In the genomic region with DNA sequence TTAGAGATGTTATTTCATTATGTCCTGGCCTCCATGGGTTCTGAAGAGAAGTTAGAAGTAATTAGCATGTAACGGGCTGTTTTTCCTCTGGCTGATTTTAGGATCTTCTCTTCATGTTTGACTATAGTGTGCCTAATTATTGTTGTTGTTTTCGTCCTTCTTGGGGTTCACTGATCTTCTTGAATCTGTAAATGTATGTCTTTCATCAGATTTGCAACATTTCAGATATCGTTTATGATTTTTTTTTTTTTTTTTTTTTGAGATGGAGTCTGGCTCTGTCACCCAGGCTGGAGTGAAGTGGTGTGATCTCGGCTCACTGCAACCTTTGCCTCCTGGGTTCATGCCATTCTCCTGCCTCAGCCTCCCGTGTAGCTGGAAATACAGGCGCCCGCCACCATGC, we compare ENCODE assay signal across 19 cellular contexts.
"Had no signal": no experiment of that assay in that cellular context is flagged by ENCODE, and none has a peak within 500 bp of the region (broad histone marks: within the 10 kb centered on the region; RNA-seq: fewer than 3 reads in every experiment).

No MANE protein-coding gene starts in this region.

- ATAC-seq: T-cell had no signal

- H3K27ac ChIP-seq: HL-60, Peyer's patch had no signal

- H3K9me2 ChIP-seq: SK-N-SH had no signal

- H3K4me1 ChIP-seq: Peyer's patch had no signal

- H3K36me3 ChIP-seq: MG63, Peyer's patch had no signal

- H3K9ac ChIP-seq: SK-N-SH had no signal

- H3K4me2 ChIP-seq: SK-N-SH had no signal

- H3K4me3 ChIP-seq: MG63, Peyer's patch had no signal

- DNase-seq: KBM-7, MG63, NCI-H1092, NCI-H1105 treated with DMSO at 0.1 percent for 48 hours, NCI-H1417 treated with DMSO at 0.1 percent for 48 hours, NCI-H146, NCI-H1694 treated with DMSO at 0.1 percent for 48 hours, NCI-H1930, NCI-H2081, NCI-H2107, NCI-H2227 treated with DMSO at 0.1 percent for 48 hours, NCI-H524, NCI-H526 treated with DMSO at 0.1 percent for 48 hours, NCI-H748 treated with DMSO at 0.1 percent for 48 hours, Peyer's patch, SHP77, SK-N-SH, T-cell had no signal

- H3K27me3 ChIP-seq: MG63, Peyer's patch had no signal

- H3K9me3 ChIP-seq: Peyer's patch, SK-N-SH had no signal
